Comparison of ENCODE assay signal across 8 cellular contexts in genomic region chr2:30239308-30240161, GRCh38. TPM values are rescaled to one million over a fixed set of nuclear protein-coding genes. Genes with fewer than 3 reads are reported as not detected.
DNase-seq lines count a peak whose midpoint lies in the region; ATAC-seq, FAIRE-seq and TF ChIP-seq lines count a peak whose summit lies in the region.

No MANE protein-coding gene starts in this region.

- peaks cover 94% of the 10 kb centered on the region for H3K36me3 ChIP-seq in SJCRH30
- H3K36me3 ChIP-seq in heart left ventricle, result peaks cover 0 to 92% (median 47%) of the 10 kb centered on the region in 9 donors
- no peaks in the 10 kb centered on the region for H3K36me3 ChIP-seq in rectal smooth muscle tissue (ENCODE audit: control insufficient read depth, insufficient read depth, low read length)

- H3K4me3 ChIP-seq in SJCRH30 (no peak overlapping the region), heart left ventricle (peak overlapping the region in 8 of 12 donors; percentile 0 to 37 (median 6)), rectal smooth muscle tissue (ENCODE audit: low read length) (peak overlapping the region; percentile 40)

- TF ChIP-seq CTCF in AG09319 (IDR thresholded peaks at IDR 0.05; ENCODE audit: low read depth, low read length) (peak; percentile 80), heart left ventricle (IDR thresholded peaks at IDR 0.05) (peak; percentile 88 to 99 (median 97))

- peaks cover 33% of the 10 kb centered on the region for H3K36me3 Mint-ChIP-seq in activated naive CD4-positive, alpha-beta T cell treated with anti-CD3 and anti-CD28 coated beads, Interleukin-2, amount 50 U/mL, for 24 hours

- H3K27ac ChIP-seq in SJCRH30 (no peak overlapping the region), heart left ventricle (peak overlapping the region; percentile 35 to 100 (median 78)), rectal smooth muscle tissue (ENCODE audit: low read depth, low read length) (peak overlapping the region; percentile 54)

- WGBS in heart left ventricle, 4 donors, result 23 to 27% (median 24%) methylated on average over 15 of the region's 15 CpGs

- H3K4me3 Mint-ChIP-seq in activated naive CD4-positive, alpha-beta T cell treated with anti-CD3 and anti-CD28 coated beads, Interleukin-2, amount 50 U/mL, for 24 hours, result peak overlapping the region; percentile 88

- FAIRE-seq in GM19239 (lab: Jason Lieb, UNC), result peak; percentile 66

- H3K27me3 ChIP-seq in SJCRH30 (no peaks in the 10 kb centered on the region), heart left ventricle (no peaks in the 10 kb centered on the region), rectal smooth muscle tissue (ENCODE audit: control insufficient read depth, insufficient read depth, low read length) (no peaks in the 10 kb centered on the region)

- no peaks in the 10 kb centered on the region for H3K9me3 Mint-ChIP-seq in activated naive CD4-positive, alpha-beta T cell treated with anti-CD3 and anti-CD28 coated beads, Interleukin-2, amount 50 U/mL, for 24 hours

- no peaks in the 10 kb centered on the region for H3K27me3 Mint-ChIP-seq in activated naive CD4-positive, alpha-beta T cell treated with anti-CD3 and anti-CD28 coated beads, Interleukin-2, amount 50 U/mL, for 24 hours

- H3K27ac Mint-ChIP-seq in activated naive CD4-positive, alpha-beta T cell treated with anti-CD3 and anti-CD28 coated beads, Interleukin-2, amount 50 U/mL, for 24 hours, result peak overlapping the region; percentile 94

- intact Hi-C loops in heart left ventricle (cut with DNase I), result loop anchor here in 9 of 10 donors (5.0 to 10.0 kb wide), 9 partner anchors 63 to 325 kb away; partner anchors contain the start of gene LCLAT1 (in 4 of the 9)

- peaks cover 3% of the 10 kb centered on the region; the same call in 1 of the 2 replicates for H3K4me1 ChIP-seq in SJCRH30
- peaks cover 20 to 96% (median 84%) of the 10 kb centered on the region in 12 donors for H3K4me1 ChIP-seq in heart left ventricle
- H3K4me1 ChIP-seq in rectal smooth muscle tissue (ENCODE audit: control insufficient read depth, insufficient read depth, low read length), result peaks cover 13% of the 10 kb centered on the region

- no peak overlapping the region for H3K9ac ChIP-seq in rectal smooth muscle tissue (ENCODE audit: low read length)

- peak; percentile 59 to 76 (median 62) for ATAC-seq in heart left ventricle
- no peak for ATAC-seq in GM19452 (IDR thresholded peaks at IDR 0.05; ENCODE audit: unreplicated experiment)
- no peak for ATAC-seq in HG03039 (IDR thresholded peaks at IDR 0.05; ENCODE audit: unreplicated experiment)

- peaks cover 97% of the 10 kb centered on the region for H3K4me1 Mint-ChIP-seq in activated naive CD4-positive, alpha-beta T cell treated with anti-CD3 and anti-CD28 coated beads, Interleukin-2, amount 50 U/mL, for 24 hours

- TF ChIP-seq POLR2A in heart left ventricle (IDR thresholded peaks at IDR 0.05), result peak in 1 of 2 donors; percentile 24

- DNase-seq in AG09319 (ENCODE audit: extremely low read depth, low read depth) (peak; percentile 38), GM19239 (ENCODE audit: insufficient read length, low spot score) (no peak), SJCRH30 (peak; percentile 69 to 80), heart left ventricle (peak; percentile 71 to 85 (median 78))

- H3K9me3 ChIP-seq in SJCRH30 (replicated peaks) (no peaks in the 10 kb centered on the region), heart left ventricle (no peaks in the 10 kb centered on the region)

RNA-seq across cellular contexts. Expression of gene LBH, which starts 8.2 kb away (rescaled TPM):
- total RNA-seq in SJCRH30 (2014; rRNA removed; shearing (Covaris generic)), result 140 and 158 TPM in 2 replicates
- total RNA-seq in heart left ventricle, result 100 to 1,000 TPM; 125 to 226 (median 169) TPM
- 100 to 1,000 TPM in 1 of 2 donors, 10 to 100 TPM in 1; 54.2 to 166 TPM for polyA plus RNA-seq in heart left ventricle

Comparison
In these comparisons a context has a peak if more than half of its experiments do, and no peak if none do; other contexts are left out.
1. ATAC-seq: peak in heart left ventricle (4 of 4); none in GM19452 (single experiment) and HG03039 (single experiment).